In the genomic region with DNA sequence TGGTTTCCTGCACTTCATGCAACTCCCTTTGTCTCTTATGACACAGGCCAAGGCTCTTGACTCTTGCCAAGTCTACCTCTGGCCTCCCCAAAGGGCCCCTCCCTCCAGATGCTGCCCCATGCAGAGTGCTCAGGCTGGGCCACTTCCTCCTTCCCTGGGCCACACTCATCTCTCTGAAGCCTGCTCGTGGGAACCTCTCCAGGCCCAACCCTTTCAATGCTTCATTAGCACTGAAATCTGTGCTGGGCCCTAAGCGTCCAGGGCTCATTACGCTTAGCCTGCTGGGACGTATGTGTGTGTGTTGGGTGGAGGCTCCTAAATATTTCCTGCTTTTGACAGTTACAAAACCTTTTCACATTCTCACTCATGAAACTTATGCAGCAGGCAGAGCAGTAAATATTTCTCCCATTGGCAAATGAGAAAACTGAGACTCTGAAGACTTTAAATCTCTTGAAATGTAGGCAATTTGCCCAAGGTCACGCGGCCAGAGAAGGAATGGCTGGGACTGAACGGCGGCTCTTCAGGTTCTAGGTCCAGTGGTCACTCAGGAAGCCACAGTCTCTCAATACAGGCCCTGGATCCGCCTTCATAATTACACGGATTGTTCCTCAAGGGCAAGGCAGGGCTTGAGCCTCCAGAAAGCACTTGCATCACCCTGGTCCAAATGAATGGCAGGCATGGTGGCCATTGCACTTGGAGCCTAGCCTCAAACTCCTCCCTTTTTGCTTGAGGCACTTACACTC, we compare ENCODE assay signal across 16 cellular contexts.
A peak's percentile ranks its signal among the peaks of the same experiment; 100 is the strongest.
DNase-seq lines count a peak whose midpoint lies in the region; ATAC-seq and TF ChIP-seq lines count a peak whose summit lies in the region.
"Had no signal": no experiment of that assay in that cellular context is flagged by ENCODE, and none has a peak within 500 bp of the region (broad histone marks: within the 10 kb centered on the region; RNA-seq: fewer than 3 reads in every experiment).

No MANE protein-coding gene starts in this region.

- peaks cover 0 to 5% of the 10 kb centered on the region in 2 donors for H3K27me3 Mint-ChIP-seq in CD4-positive, alpha-beta memory T cell
- H3K27me3 Mint-ChIP-seq in activated CD4-positive, alpha-beta memory T cell treated with anti-CD3 and anti-CD28 coated beads, Interleukin-2, amount 10 ng/mL, durations not matched to agents 7 days and 5 days: peaks cover 6% of the 10 kb centered on the region

- H3K9me3 Mint-ChIP-seq in CD4-positive, alpha-beta memory T cell: peaks cover 0 to 2% (median 0%) of the 10 kb centered on the region in 8 donors
- H3K9me3 Mint-ChIP-seq in activated CD4-positive, alpha-beta memory T cell treated with anti-CD3 and anti-CD28 coated beads, Interleukin-2, amount 10 ng/mL, durations not matched to agents 7 days and 5 days: no peaks in the 10 kb centered on the region
- H3K9me3 Mint-ChIP-seq: activated T-helper 2 cell treated with anti-CD3 and anti-CD28 coated beads, Interferon-gamma antibody, Interleukin-2, Interleukin-4, amounts not matched to agents 10 μg/mL and 5 μg/mL and 100 μg/mL, durations not matched to agents 14 hours and 24 hours and 36 hours had no signal

- H3K36me3 ChIP-seq in rectal smooth muscle tissue (ENCODE audit: control insufficient read depth, insufficient read depth, low read length): no peaks in the 10 kb centered on the region
- no peaks in the 10 kb centered on the region for H3K36me3 ChIP-seq in CD4-positive, alpha-beta memory T cell (ENCODE audit: insufficient read depth, low read length)
- H3K36me3 ChIP-seq in breast epithelium: no peaks in the 10 kb centered on the region
- H3K36me3 ChIP-seq: cardiac muscle cell, ovary, thoracic aorta had no signal

- ATAC-seq in left ventricle myocardium superior (peak; percentile 64), GM21390 (IDR thresholded peaks at IDR 0.05; ENCODE audit: unreplicated experiment) (no peak)

- H3K27me3 ChIP-seq in rectal smooth muscle tissue (ENCODE audit: control insufficient read depth, insufficient read depth, low read length) (no peaks in the 10 kb centered on the region), breast epithelium (no peaks in the 10 kb centered on the region)
- H3K27me3 ChIP-seq in CD4-positive, alpha-beta memory T cell (ENCODE audit: insufficient read depth, low read length): no peaks in the 10 kb centered on the region
- H3K27me3 ChIP-seq: cardiac muscle cell, ovary had no signal

- H3K27ac Mint-ChIP-seq in CD4-positive, alpha-beta memory T cell: peak overlapping the region in 1 of 7 donors; percentile 35
- H3K27ac Mint-ChIP-seq in activated CD4-positive, alpha-beta memory T cell treated with anti-CD3 and anti-CD28 coated beads, Interleukin-2, amount 10 ng/mL, durations not matched to agents 7 days and 5 days: no peak overlapping the region
- H3K27ac Mint-ChIP-seq: activated T-helper 2 cell treated with anti-CD3 and anti-CD28 coated beads, Interferon-gamma antibody, Interleukin-2, Interleukin-4, amounts not matched to agents 10 μg/mL and 5 μg/mL and 100 μg/mL, durations not matched to agents 14 hours and 24 hours and 36 hours had no signal

- TF ChIP-seq CTCF in RWPE1 (conservative IDR thresholded peaks at IDR 0.05; ENCODE audit: low read depth) (no peak), breast epithelium (IDR thresholded peaks at IDR 0.05) (no peak)

- TF ChIP-seq POLR2A in breast epithelium (IDR thresholded peaks at IDR 0.05): no peak

- no peaks in the 10 kb centered on the region for H3K4me1 Mint-ChIP-seq in CD4-positive, alpha-beta memory T cell
- H3K4me1 Mint-ChIP-seq in activated CD4-positive, alpha-beta memory T cell treated with anti-CD3 and anti-CD28 coated beads, Interleukin-2, amount 10 ng/mL, durations not matched to agents 7 days and 5 days: no peaks in the 10 kb centered on the region

- H3K9ac ChIP-seq in rectal smooth muscle tissue (ENCODE audit: low read length): no peak overlapping the region

- no peaks in the 10 kb centered on the region for H3K4me1 ChIP-seq in rectal smooth muscle tissue (ENCODE audit: control insufficient read depth, insufficient read depth, low read length)
- no peaks in the 10 kb centered on the region for H3K4me1 ChIP-seq in CD4-positive, alpha-beta memory T cell (ENCODE audit: insufficient read depth, low read length)
- H3K4me1 ChIP-seq in breast epithelium: no peaks in the 10 kb centered on the region

- intact Hi-C loops in left ventricle myocardium superior (cut with micrococcal nuclease) (no loop called here), breast epithelium (cut with DNase I; ENCODE audit: low total_unique reads) (no loop called here)
- intact Hi-C loops in CD4-positive, alpha-beta memory T cell (cut with micrococcal nuclease): no loop called here

- DNase-seq in HUDEP-2 (lab: John Stamatoyannopoulos, UW; ENCODE audit: unreplicated experiment in 76 of 76) (peak in 40 of 76 experiments; percentile 2 to 57 (median 24)), RWPE1 (ENCODE audit: low spot score) (no peak), left ventricle myocardium superior (peak; percentile 36), breast epithelium (ENCODE audit: low spot score in 2 of 2) (no peak)
- no peak for DNase-seq in CD4-positive, alpha-beta memory T cell
- no peak for DNase-seq in activated CD4-positive, alpha-beta memory T cell treated with anti-CD3 and anti-CD28 coated beads, Interleukin-2, amount 10 ng/mL, durations not matched to agents 7 days and 5 days
- DNase-seq: activated CD4-positive, CD25-positive, alpha-beta regulatory T cell treated with anti-CD3 and anti-CD28 coated beads, Interleukin-2, amount 50 U/mL, for 72 hours; H7; Karpas-422; NCI-H510A; ovary had no signal

- no peaks in the 10 kb centered on the region for H3K36me3 Mint-ChIP-seq in CD4-positive, alpha-beta memory T cell
- no peaks in the 10 kb centered on the region for H3K36me3 Mint-ChIP-seq in activated CD4-positive, alpha-beta memory T cell treated with anti-CD3 and anti-CD28 coated beads, Interleukin-2, amount 10 ng/mL, durations not matched to agents 7 days and 5 days (ENCODE audit: low read depth)

- H3K4me3 Mint-ChIP-seq in CD4-positive, alpha-beta memory T cell: no peak overlapping the region
- no peak overlapping the region for H3K4me3 Mint-ChIP-seq in activated CD4-positive, alpha-beta memory T cell treated with anti-CD3 and anti-CD28 coated beads, Interleukin-2, amount 10 ng/mL, durations not matched to agents 7 days and 5 days

- H3K4me3 ChIP-seq in rectal smooth muscle tissue (ENCODE audit: low read length) (no peak overlapping the region), breast epithelium (no peak overlapping the region)
- no peak overlapping the region for H3K4me3 ChIP-seq in CD4-positive, alpha-beta memory T cell (ENCODE audit: low read length in 2 of 2)
- H3K4me3 ChIP-seq: cardiac muscle cell, ovary, thoracic aorta had no signal

- CTCF ChIA-PET in RWPE1 (lab: Yijun Ruan, JAX): interaction anchor here (0.6 kb wide), 1 partner anchor 57 kb away, joined by 3 read pairs; no protein-coding TSS in a partner anchor
- CTCF ChIA-PET in CD4-positive, alpha-beta memory T cell (lab: Charles Lee; ENCODE audit: partially characterized antibody): no interaction called here
- CTCF ChIA-PET in activated CD4-positive, alpha-beta memory T cell treated with anti-CD3 and anti-CD28 coated beads, Interleukin-2, amount 10 ng/mL, durations not matched to agents 7 days and 5 days (lab: Charles Lee): no interaction called here

- H3K27ac ChIP-seq in RWPE1 (peak overlapping the region; percentile 33), rectal smooth muscle tissue (ENCODE audit: low read depth, low read length) (peak overlapping the region; percentile 38), breast epithelium (no peak overlapping the region)
- no peak overlapping the region for H3K27ac ChIP-seq in CD4-positive, alpha-beta memory T cell (ENCODE audit: low read depth, low read length)
- H3K27ac ChIP-seq: cardiac muscle cell, ovary, thoracic aorta had no signal

- no peaks in the 10 kb centered on the region for H3K9me3 ChIP-seq in CD4-positive, alpha-beta memory T cell (ENCODE audit: control insufficient read depth in 1 of 2, low read length in 2 of 2)
- H3K9me3 ChIP-seq in breast epithelium: no peaks in the 10 kb centered on the region
- H3K9me3 ChIP-seq: ovary, thoracic aorta had no signal

- POLR2A ChIA-PET in RWPE1 (lab: Yijun Ruan, JAX; ENCODE audit: low non-redundant PET): no interaction called here
- POLR2A ChIA-PET in CD4-positive, alpha-beta memory T cell (lab: Charles Lee; ENCODE audit: partially characterized antibody): no interaction called here
- POLR2A ChIA-PET in activated CD4-positive, alpha-beta memory T cell treated with anti-CD3 and anti-CD28 coated beads, Interleukin-2, amount 10 ng/mL, durations not matched to agents 7 days and 5 days (lab: Charles Lee): no interaction called here

Comparison
In these comparisons a context has a peak if more than half of its experiments do, and no peak if none do; other contexts are left out.
1. DNase-seq: peak in HUDEP-2 (40 of 76) and left ventricle myocardium superior (single experiment); none in RWPE1 (single experiment), CD4-positive, alpha-beta memory T cell (0 of 5), breast epithelium (0 of 2) and activated CD4-positive, alpha-beta memory T cell treated with anti-CD3 and anti-CD28 coated beads, Interleukin-2, amount 10 ng/mL, durations not matched to agents 7 days and 5 days (single experiment).
2. H3K27ac ChIP-seq: peak in RWPE1 (single experiment) and rectal smooth muscle tissue (single experiment); none in CD4-positive, alpha-beta memory T cell (single experiment) and breast epithelium (0 of 2).